ENCODE assay signal across 18 cellular contexts in genomic region chr17:3800362-3801042, GRCh38. TPM values are rescaled to one million over a fixed set of nuclear protein-coding genes. Genes with fewer than 3 reads are reported as not detected.
A peak's percentile ranks its signal among the peaks of the same experiment; 100 is the strongest.
DNase-seq lines count a peak whose midpoint lies in the region; ATAC-seq and TF ChIP-seq lines count a peak whose summit lies in the region.
"Had no signal": no experiment of that assay in that cellular context is flagged by ENCODE, and none has a peak within 500 bp of the region (broad histone marks: within the 10 kb centered on the region; RNA-seq: fewer than 3 reads in every experiment).

No MANE protein-coding gene starts in this region.

- DNase-seq in MCF 10A (ENCODE audit: unreplicated experiment): no peak
- DNase-seq in breast epithelium (ENCODE audit: low spot score in 2 of 2): no peak
- DNase-seq in activated CD8-positive, alpha-beta T cell treated with anti-CD3 and anti-CD28 coated beads, Interleukin-2, amount 10 ng/mL, durations not matched to agents 7 days and 5 days: no peak
- peak; percentile 75 for DNase-seq in mesenteric fat pad (ENCODE audit: low spot score)
- no peak for DNase-seq in mucosa of descending colon
- DNase-seq: activated CD4-positive, alpha-beta T cell treated with anti-CD3 and anti-CD28 coated beads for 36 hours; activated naive CD8-positive, alpha-beta T cell treated with anti-CD3 and anti-CD28 coated beads, Interleukin-2, amount 50 U/mL, for 24 hours; COR-L47; heart left ventricle; mammary epithelial cell; NCI-H2081 treated with DMSO at 0.1 percent for 48 hours; NCI-H526; uterus had no signal

- BruUV-seq in MCF 10A (replicated peaks; lab: Mats Ljungman, UMichigan): no TSS peak

- H3K27me3 ChIP-seq in breast epithelium: no peaks in the 10 kb centered on the region
- H3K27me3 ChIP-seq: heart left ventricle, uterus had no signal

- ATAC-seq in activated CD8-positive, alpha-beta T cell treated with anti-CD3 and anti-CD28 coated beads, Interleukin-2, amount 10 ng/mL, durations not matched to agents 7 days and 5 days: no peak
- ATAC-seq in GM19351 (IDR thresholded peaks at IDR 0.05; ENCODE audit: unreplicated experiment) (no peak), HG03095 (IDR thresholded peaks at IDR 0.05; ENCODE audit: unreplicated experiment) (no peak), GM18505 (IDR thresholded peaks at IDR 0.05; ENCODE audit: unreplicated experiment) (no peak), mucosa of descending colon (no peak)
- ATAC-seq: activated CD4-positive, alpha-beta T cell treated with anti-CD3 and anti-CD28 coated beads for 36 hours; activated naive CD8-positive, alpha-beta T cell treated with anti-CD3 and anti-CD28 coated beads, Interleukin-2, amount 50 U/mL, for 24 hours; heart left ventricle had no signal

- H3K4me1 Mint-ChIP-seq in MCF 10A (ENCODE audit: insufficient read depth, unreplicated experiment): no peaks in the 10 kb centered on the region
- peaks cover 76% of the 10 kb centered on the region for H3K4me1 Mint-ChIP-seq in activated CD8-positive, alpha-beta T cell treated with anti-CD3 and anti-CD28 coated beads, Interleukin-2, amount 10 ng/mL, durations not matched to agents 7 days and 5 days (ENCODE audit: low read depth)

- H3K36me3 ChIP-seq in breast epithelium: no peaks in the 10 kb centered on the region
- no peaks in the 10 kb centered on the region for H3K36me3 ChIP-seq in mucosa of descending colon (ENCODE audit: low read depth)
- H3K36me3 ChIP-seq: uterus had no signal

- H3K4me3 ChIP-seq in breast epithelium (no peak overlapping the region), mucosa of descending colon (no peak overlapping the region)
- H3K4me3 ChIP-seq: heart left ventricle, uterus had no signal

- no peaks in the 10 kb centered on the region for H3K9me3 Mint-ChIP-seq in MCF 10A (ENCODE audit: unreplicated experiment)
- H3K9me3 Mint-ChIP-seq in activated CD8-positive, alpha-beta T cell treated with anti-CD3 and anti-CD28 coated beads, Interleukin-2, amount 10 ng/mL, durations not matched to agents 7 days and 5 days (ENCODE audit: insufficient read depth): no peaks in the 10 kb centered on the region
- H3K9me3 Mint-ChIP-seq: activated naive CD8-positive, alpha-beta T cell treated with anti-CD3 and anti-CD28 coated beads, Interleukin-2, amount 50 U/mL, for 24 hours; nephron; stimulated activated naive CD8-positive, alpha-beta T cell treated with anti-CD3 and anti-CD28 coated beads, Interleukin-15, Interleukin-2, amounts not matched to agents 100 ng/mL and 50 ng/mL, for 24 hours had no signal

- CTCF ChIA-PET in MCF 10A (lab: Yijun Ruan, JAX): interaction anchor here (0.7 to 0.9 kb wide), 2 partner anchors 27 to 65 kb away, joined by 3 read pairs; no protein-coding TSS in a partner anchor
- CTCF ChIA-PET in activated CD8-positive, alpha-beta T cell treated with anti-CD3 and anti-CD28 coated beads, Interleukin-2, amount 10 ng/mL, durations not matched to agents 7 days and 5 days (lab: Charles Lee): interaction anchor here (0.7 to 1.7 kb wide), 4 partner anchors 27 to 62 kb away, joined by 3 to 20 read pairs (median 4); no protein-coding TSS in a partner anchor

- H3K9me3 ChIP-seq in breast epithelium (no peaks in the 10 kb centered on the region), mucosa of descending colon (no peaks in the 10 kb centered on the region)
- H3K9me3 ChIP-seq: heart left ventricle, uterus had no signal

- H3K27ac ChIP-seq in breast epithelium: peak overlapping the region in 1 of 2 donors; percentile 69
- H3K27ac ChIP-seq: heart left ventricle had no signal

- TF ChIP-seq CTCF in MCF 10A (IDR thresholded peaks at IDR 0.05; ENCODE audit: unreplicated experiment): no peak
- no peak for TF ChIP-seq CTCF in breast epithelium (IDR thresholded peaks at IDR 0.05)
- no peak for TF ChIP-seq CTCF in mucosa of descending colon (IDR thresholded peaks at IDR 0.05)

- TF ChIP-seq POLR2A in breast epithelium (IDR thresholded peaks at IDR 0.05) (no peak), GM18505 (IDR thresholded peaks at IDR 0.05; ENCODE audit: borderline replicate concordance, extremely low read depth, insufficient read depth, insufficient read length) (no peak)

- H3K4me3 Mint-ChIP-seq in MCF 10A (ENCODE audit: unreplicated experiment): no peak overlapping the region
- H3K4me3 Mint-ChIP-seq in activated CD8-positive, alpha-beta T cell treated with anti-CD3 and anti-CD28 coated beads, Interleukin-2, amount 10 ng/mL, durations not matched to agents 7 days and 5 days: peak overlapping the region; percentile 69
- H3K4me3 Mint-ChIP-seq: activated CD4-positive, alpha-beta T cell treated with anti-CD3 and anti-CD28 coated beads for 36 hours; activated naive CD8-positive, alpha-beta T cell treated with anti-CD3 and anti-CD28 coated beads, Interleukin-2, amount 50 U/mL, for 24 hours; nephron; stimulated activated naive CD8-positive, alpha-beta T cell treated with anti-CD3 and anti-CD28 coated beads, Interleukin-15, Interleukin-2, amounts not matched to agents 100 ng/mL and 50 ng/mL, for 24 hours had no signal

- H3K36me3 Mint-ChIP-seq in MCF 10A (ENCODE audit: insufficient read depth, unreplicated experiment): peaks cover 7% of the 10 kb centered on the region
- peaks cover 9% of the 10 kb centered on the region for H3K36me3 Mint-ChIP-seq in activated CD8-positive, alpha-beta T cell treated with anti-CD3 and anti-CD28 coated beads, Interleukin-2, amount 10 ng/mL, durations not matched to agents 7 days and 5 days (ENCODE audit: low read depth)

- intact Hi-C loops in MCF 10A (cut with micrococcal nuclease): no loop called here
- intact Hi-C loops in breast epithelium (cut with DNase I; ENCODE audit: low total_unique reads): no loop called here
- intact Hi-C loops in mucosa of descending colon (cut with DNase I, micrococcal nuclease): no loop called here

- H3K27me3 Mint-ChIP-seq in MCF 10A (ENCODE audit: insufficient read depth, unreplicated experiment): no peaks in the 10 kb centered on the region
- H3K27me3 Mint-ChIP-seq in activated CD8-positive, alpha-beta T cell treated with anti-CD3 and anti-CD28 coated beads, Interleukin-2, amount 10 ng/mL, durations not matched to agents 7 days and 5 days (ENCODE audit: low read depth): peaks cover 6% of the 10 kb centered on the region
- H3K27me3 Mint-ChIP-seq: activated CD4-positive, alpha-beta T cell treated with anti-CD3 and anti-CD28 coated beads for 36 hours; stimulated activated naive CD8-positive, alpha-beta T cell treated with anti-CD3 and anti-CD28 coated beads, Interleukin-15, Interleukin-2, amounts not matched to agents 100 ng/mL and 50 ng/mL, for 24 hours had no signal

- H3K27ac Mint-ChIP-seq in MCF 10A (ENCODE audit: low read depth, unreplicated experiment): peak overlapping the region; percentile 64
- H3K27ac Mint-ChIP-seq in activated CD8-positive, alpha-beta T cell treated with anti-CD3 and anti-CD28 coated beads, Interleukin-2, amount 10 ng/mL, durations not matched to agents 7 days and 5 days: peak overlapping the region; percentile 60
- H3K27ac Mint-ChIP-seq: activated CD4-positive, alpha-beta T cell treated with anti-CD3 and anti-CD28 coated beads for 36 hours; activated naive CD8-positive, alpha-beta T cell treated with anti-CD3 and anti-CD28 coated beads, Interleukin-2, amount 50 U/mL, for 24 hours; stimulated activated naive CD8-positive, alpha-beta T cell treated with anti-CD3 and anti-CD28 coated beads, Interleukin-15, Interleukin-2, amounts not matched to agents 100 ng/mL and 50 ng/mL, for 24 hours had no signal

- no peaks in the 10 kb centered on the region for H3K4me1 ChIP-seq in breast epithelium
- H3K4me1 ChIP-seq in mucosa of descending colon (ENCODE audit: low read depth): no peaks in the 10 kb centered on the region
- H3K4me1 ChIP-seq: uterus had no signal

- POLR2A ChIA-PET in MCF 10A (lab: Yijun Ruan, JAX): no interaction called here
- POLR2A ChIA-PET in activated CD8-positive, alpha-beta T cell treated with anti-CD3 and anti-CD28 coated beads, Interleukin-2, amount 10 ng/mL, durations not matched to agents 7 days and 5 days (lab: Charles Lee): interaction anchor here (1.4 kb wide), 1 partner anchor 33 kb away, joined by 3 read pairs; no protein-coding TSS in a partner anchor

RNA-seq across cellular contexts. Expression of gene ITGAE, which starts 0.5 kb away (rescaled TPM):
- 23.8 and 26.6 TPM in 2 replicates for total RNA-seq in MCF 10A (2022)
- 10 to 100 TPM; 26.5 to 31.2 (median 27.1) TPM for total RNA-seq in breast epithelium
- 10 to 100 TPM; 22.9 to 23.2 TPM for total RNA-seq in activated CD8-positive, alpha-beta T cell treated with anti-CD3 and anti-CD28 coated beads, Interleukin-2, amount 10 ng/mL, durations not matched to agents 7 days and 5 days
- total RNA-seq in mesenteric fat pad: 19.8 TPM
- total RNA-seq in mucosa of descending colon: 10 to 100 TPM; 17.2 to 24.1 (median 17.6) TPM

RNA-seq across cellular contexts. Expression of gene NCBP3, which starts 45.5 kb away (rescaled TPM):
- total RNA-seq in MCF 10A (2022): 47.1 and 52.5 TPM in 2 replicates
- 10 to 100 TPM; 21.6 to 34.1 (median 25.9) TPM for total RNA-seq in breast epithelium
- total RNA-seq in activated CD8-positive, alpha-beta T cell treated with anti-CD3 and anti-CD28 coated beads, Interleukin-2, amount 10 ng/mL, durations not matched to agents 7 days and 5 days: 10 to 100 TPM; 39.1 to 42.6 TPM
- total RNA-seq in mesenteric fat pad: 27.5 TPM
- total RNA-seq in mucosa of descending colon: 10 to 100 TPM; 39.4 to 50.5 (median 44.7) TPM
